In genomic region chr12:27818421-27818918, GRCh38 we compare ENCODE assay signal across 1 cellular context.
TF ChIP-seq lines count a peak whose summit lies in the region.

No MANE protein-coding gene starts in this region.

TF ChIP-seq in K562, 482 proteins besides CTCF, POLR2A, EP300 and RAD21 (continued from another document):
- TF ChIP-seq VEZF1 (CRISPR knock-in tag; IDR thresholded peaks at IDR 0.05) (no peak), ZNF224 (CRISPR knock-in tag; IDR thresholded peaks at IDR 0.05) (no peak), ZKSCAN1 (IDR thresholded peaks at IDR 0.05; ENCODE audit: low read depth, low read length) (no peak), NEUROD1 (IDR thresholded peaks at IDR 0.05; ENCODE audit: borderline replicate concordance, low read depth, low read length, partially characterized antibody) (no peak)
